ENCODE assay signal across 8 cellular contexts in genomic region chr7:92447239-92448184, GRCh38. TPM values are rescaled to one million over a fixed set of nuclear protein-coding genes. Genes with fewer than 3 reads are reported as not detected.
DNase-seq lines count a peak whose midpoint lies in the region; ATAC-seq and TF ChIP-seq lines count a peak whose summit lies in the region.

TSS of gene GATAD1 (plus strand) at chr7:92447482. CDS start at chr7:92447730, 248 bp downstream.

- intact Hi-C loops in breast epithelium (cut with DNase I; ENCODE audit: low total_unique reads): no loop called here

- H3K36me3 ChIP-seq in breast epithelium (no peaks in the 10 kb centered on the region), iPS-20b (ENCODE audit: insufficient read depth, low read depth, low read length) (peaks cover 34% of the 10 kb centered on the region)

- ATAC-seq in GM18868 (IDR thresholded peaks at IDR 0.05; ENCODE audit: unreplicated experiment) (peak; percentile 91), HG03108 (IDR thresholded peaks at IDR 0.05; ENCODE audit: unreplicated experiment) (peak; percentile 86)

- DNase-seq in AG08395 (ENCODE audit: low spot score) (peak; percentile 97), NCI-H2171 treated with DMSO at 0.1 percent for 48 hours (lab: John Stamatoyannopoulos, UW) (peak; percentile 92), breast epithelium (ENCODE audit: low spot score in 2 of 2) (peak; percentile 88 to 91)

- no peaks in the 10 kb centered on the region for H3K9me3 ChIP-seq in breast epithelium
- H3K9me3 ChIP-seq in iPS-20b (ENCODE audit: insufficient read depth, low read depth, low read length): no peaks in the 10 kb centered on the region

- peaks cover 0 to 8% of the 10 kb centered on the region in 2 donors for H3K4me1 ChIP-seq in breast epithelium
- H3K4me1 ChIP-seq in iPS-20b (ENCODE audit: insufficient read depth, low read length): peaks cover 6% of the 10 kb centered on the region

- H3K27ac ChIP-seq in VCaP (peak within 1 kb of the TSS; percentile 98), breast epithelium (peak within 1 kb of the TSS; percentile 96 to 99), iPS-20b (ENCODE audit: low read length) (peak within 1 kb of the TSS; percentile 86), skin epidermis (peak within 1 kb of the TSS; percentile 88 to 99 (median 98))

- H3K27me3 ChIP-seq in breast epithelium (no peaks in the 10 kb centered on the region), iPS-20b (ENCODE audit: insufficient read depth, low read length) (no peaks in the 10 kb centered on the region)

- peak within 1 kb of the TSS; percentile 91 to 99 (median 92) for H3K4me3 ChIP-seq in breast epithelium
- peak within 1 kb of the TSS; percentile 95 for H3K4me3 ChIP-seq in iPS-20b (ENCODE audit: low read length)
- H3K4me3 ChIP-seq in skin epidermis: peak within 1 kb of the TSS; percentile 77 to 95 (median 89)

- peak; percentile 93 for TF ChIP-seq CTCF in VCaP (conservative IDR thresholded peaks at IDR 0.05)
- TF ChIP-seq CTCF in breast epithelium (IDR thresholded peaks at IDR 0.05): peak; percentile 86 to 93 (median 89)

- TF ChIP-seq POLR2A in breast epithelium (IDR thresholded peaks at IDR 0.05): peak; percentile 59

- H3K9ac ChIP-seq in iPS-20b (ENCODE audit: low read depth, low read length): peak within 1 kb of the TSS; percentile 93

RNA-seq across cellular contexts. Expression of gene GATAD1, which starts in this region (rescaled TPM):
- 10 to 100 TPM; 42.6 to 74.9 (median 51.5) TPM for total RNA-seq in breast epithelium

Comparison
In these comparisons a context has a peak if more than half of its experiments do, and no peak if none do; other contexts are left out.
1. Peak in every context shown above with its lines: DNase-seq, ATAC-seq, H3K4me3 ChIP-seq and H3K27ac ChIP-seq.